ENCODE assay signal across 2 cellular contexts in the genomic region with DNA sequence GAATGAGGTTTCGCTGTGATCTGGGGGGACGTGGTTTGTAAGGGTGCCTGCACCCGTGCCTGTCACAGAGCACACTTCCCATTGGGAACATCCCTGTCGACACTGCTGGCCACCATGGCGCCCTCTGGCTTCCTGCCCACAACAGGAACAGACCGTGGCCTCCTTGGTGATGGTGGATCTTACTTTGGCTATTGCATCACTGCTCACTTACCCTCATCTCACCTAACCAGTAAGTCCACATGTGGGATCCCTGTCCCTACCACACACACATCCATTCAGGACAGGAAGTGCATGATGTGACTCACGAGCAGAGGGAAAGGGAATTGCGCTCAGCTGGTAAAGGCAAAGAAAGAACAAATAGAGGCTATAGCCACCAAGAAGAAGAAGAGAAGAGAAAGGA.
TF ChIP-seq lines count a peak whose summit lies in the region.

No MANE protein-coding gene starts in this region.

TF ChIP-seq in Ishikawa, 13 proteins besides CTCF, POLR2A, EP300 and RAD21:
- TF ChIP-seq CEBPB (IDR thresholded peaks at IDR 0.05) = 0 out of 2 replicates have a peak, but pooled peaks have one; percentile 13
- no peak for TF ChIP-seq TCF12 (IDR thresholded peaks at IDR 0.05; ENCODE audit: low read depth)

TF ChIP-seq in H1, 55 proteins besides CTCF, POLR2A, EP300 and RAD21:
- TF ChIP-seq KDM4A (IDR thresholded peaks at IDR 0.05; ENCODE audit: low read depth, low read length, severe bottlenecking) = no peak
- TF ChIP-seq HDAC6 (IDR thresholded peaks at IDR 0.05; ENCODE audit: low read depth, low read length) = no peak
- no peak for TF ChIP-seq BRCA1 (IDR thresholded peaks at IDR 0.05; ENCODE audit: low read depth, low read length)
- no peak for TF ChIP-seq FOSL1 (IDR thresholded peaks at IDR 0.05; ENCODE audit: insufficient read depth, low read depth, low read length)
- no peak for TF ChIP-seq SP4 (IDR thresholded peaks at IDR 0.05; ENCODE audit: low read length)
- no peak for TF ChIP-seq CREB1 (IDR thresholded peaks at IDR 0.05)
- TF ChIP-seq GABPA (IDR thresholded peaks at IDR 0.05; ENCODE audit: borderline replicate concordance, insufficient read depth, low read length) = no peak
- no peak for TF ChIP-seq POLR2AphosphoS5 (IDR thresholded peaks at IDR 0.05; ENCODE audit: low read depth, low read length)
- TF ChIP-seq CEBPB (IDR thresholded peaks at IDR 0.05; ENCODE audit: low read depth, low read length) = peak; percentile 63; the same call in 1 of the 2 replicates
- TF ChIP-seq TCF12 (IDR thresholded peaks at IDR 0.05; ENCODE audit: low read depth, low read length) = no peak
- TF ChIP-seq, protein P1, sequence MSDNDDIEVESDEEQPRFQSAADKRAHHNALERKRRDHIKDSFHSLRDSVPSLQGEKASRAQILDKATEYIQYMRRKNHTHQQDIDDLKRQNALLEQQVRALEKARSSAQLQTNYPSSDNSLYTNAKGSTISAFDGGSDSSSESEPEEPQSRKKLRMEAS (IDR thresholded peaks at IDR 0.05) = 0 out of 2 replicates have a peak, but pooled peaks have one; percentile 17
